ENCODE assay signal across 13 cellular contexts in the genomic region with DNA sequence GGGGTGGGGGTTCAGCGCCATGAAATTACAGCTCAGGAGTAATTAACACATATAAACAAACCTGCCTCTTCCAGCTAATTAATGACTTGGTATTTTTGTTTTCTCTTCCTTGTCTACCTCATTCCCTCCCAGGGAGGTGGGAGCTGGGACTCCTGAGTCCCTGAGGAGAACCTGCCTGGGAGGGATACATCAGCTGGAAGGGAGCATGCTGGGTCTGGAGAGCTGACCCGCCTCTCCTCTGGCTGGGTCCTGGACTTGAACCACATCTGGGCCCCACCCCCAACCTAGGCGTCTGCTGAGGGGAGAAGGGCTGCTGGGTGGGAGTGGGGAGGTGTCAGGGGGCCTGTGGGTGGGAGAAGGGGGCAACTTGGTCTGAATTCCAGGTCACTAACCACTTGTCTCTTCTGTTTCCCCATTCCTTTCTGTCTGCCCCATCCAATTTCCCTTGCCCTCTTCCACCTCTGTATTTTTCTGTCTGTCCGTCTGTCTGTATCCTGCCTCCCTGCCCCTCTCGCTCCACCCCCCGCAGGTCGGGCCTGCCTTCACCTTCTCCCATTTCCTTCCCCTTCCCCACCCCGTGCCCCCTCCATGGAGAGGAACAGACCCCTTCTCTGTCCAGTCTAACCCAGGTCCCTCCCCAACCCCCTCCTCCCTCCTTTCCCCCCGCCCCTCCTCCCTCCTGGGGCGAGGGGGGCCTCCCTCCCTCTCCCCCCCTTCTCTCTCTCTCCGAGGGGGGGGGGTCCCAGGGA. TPM values are rescaled to one million over a fixed set of nuclear protein-coding genes. Genes with fewer than 3 reads are reported as not detected.
DNase-seq lines count a peak whose midpoint lies in the region; ATAC-seq, FAIRE-seq and TF ChIP-seq lines count a peak whose summit lies in the region.
"Had no signal": no experiment of that assay in that cellular context is flagged by ENCODE, and none has a peak within 500 bp of the region (broad histone marks: within the 10 kb centered on the region; RNA-seq: fewer than 3 reads in every experiment).

A gene (plus strand): TSS at position 363 of the 749 bp plus-strand sequence. CDS start 411 bp downstream, outside the sequence.

- no peak for FAIRE-seq in kidney (lab: Jason Lieb, UNC)
- FAIRE-seq: endometrium had no signal

- no peak within 1 kb of the TSS for H3K9ac ChIP-seq in kidney (ENCODE audit: low read length in 2 of 2)

- peak within 1 kb of the TSS; percentile 54 for H3K27ac Mint-ChIP-seq in chondrocyte (ENCODE audit: unreplicated experiment)
- H3K27ac Mint-ChIP-seq in neural crest cell (ENCODE audit: unreplicated experiment), result peak within 1 kb of the TSS; percentile 67

- H3K36me3 Mint-ChIP-seq in chondrocyte (ENCODE audit: low read depth) (peaks cover 21% of the 10 kb centered on the region), neural crest cell (ENCODE audit: low read depth) (peaks cover 14% of the 10 kb centered on the region)

- H3K4me1 Mint-ChIP-seq in chondrocyte (ENCODE audit: low read depth), result peaks cover 24% of the 10 kb centered on the region
- H3K4me1 Mint-ChIP-seq in neural crest cell, result peaks cover 40% of the 10 kb centered on the region

- no peak for ATAC-seq in GM18505 (IDR thresholded peaks at IDR 0.05; ENCODE audit: unreplicated experiment)
- ATAC-seq: activated CD4-positive, CD25-positive, alpha-beta regulatory T cell treated with anti-CD3 and anti-CD28 coated beads, Interleukin-2, amount 50 U/mL, for 24 hours had no signal

- no peaks in the 10 kb centered on the region; the same call in 1 of the 2 replicates for H3K9me3 ChIP-seq in AG04450 (ENCODE audit: control insufficient read depth, insufficient read depth, low read length)
- no peaks in the 10 kb centered on the region for H3K9me3 ChIP-seq in HEK293 (ENCODE audit: control insufficient read depth, insufficient read depth, low read depth, low read length)
- no peaks in the 10 kb centered on the region for H3K9me3 ChIP-seq in kidney (ENCODE audit: control insufficient read depth in 1 of 2, low read length in 2 of 2)
- no peaks in the 10 kb centered on the region for H3K9me3 ChIP-seq in prostate gland
- H3K9me3 ChIP-seq: SJSA1 had no signal

- H3K27me3 Mint-ChIP-seq in chondrocyte (ENCODE audit: low read depth) (no peaks in the 10 kb centered on the region), neural crest cell (ENCODE audit: low read depth) (no peaks in the 10 kb centered on the region)

- TF ChIP-seq POLR2A in GM18505 (IDR thresholded peaks at IDR 0.05; ENCODE audit: borderline replicate concordance, extremely low read depth, insufficient read depth, insufficient read length), result no peak
- TF ChIP-seq POLR2A in prostate gland (IDR thresholded peaks at IDR 0.05), result no peak

- H3K9me3 Mint-ChIP-seq in chondrocyte (ENCODE audit: low read depth) (no peaks in the 10 kb centered on the region), neural crest cell (no peaks in the 10 kb centered on the region)

- H3K4me3 ChIP-seq in AG04450 (ENCODE audit: low read depth, low read length) (peak within 1 kb of the TSS; percentile 86), HEK293 (ENCODE audit: low read depth, low read length) (no peak within 1 kb of the TSS), kidney (ENCODE audit: low read length in 2 of 2) (no peak within 1 kb of the TSS), prostate gland (no peak within 1 kb of the TSS)
- H3K4me3 ChIP-seq: SJSA1 had no signal

- WGBS in prostate gland, result 62% methylated on average over 11 of the region's 11 CpGs

- H3K4me3 Mint-ChIP-seq in chondrocyte (ENCODE audit: unreplicated experiment) (no peak within 1 kb of the TSS), neural crest cell (peak within 1 kb of the TSS; percentile 74)

- POLR2A ChIA-PET in AG04450 (lab: Yijun Ruan, JAX) (no interaction called here), HEK293 (lab: Yijun Ruan, JAX) (interaction anchor here (0.5 to 1.7 kb wide), 3 partner anchors 13 to 267 kb away, joined by 4 to 5 read pairs (median 4); a partner anchor contains a TSS)

- no peaks in the 10 kb centered on the region for H3K27me3 ChIP-seq in AG04450 (ENCODE audit: control insufficient read depth, insufficient read depth, low read length)
- no peaks in the 10 kb centered on the region for H3K27me3 ChIP-seq in prostate gland (replicated peaks; ENCODE audit: insufficient read depth)
- H3K27me3 ChIP-seq: SJSA1 had no signal

- H3K4me1 ChIP-seq in HEK293 (ENCODE audit: control insufficient read depth, insufficient read depth, low read length), result peaks cover 8% of the 10 kb centered on the region
- peaks cover 5 to 6% of the 10 kb centered on the region in 2 donors for H3K4me1 ChIP-seq in kidney (ENCODE audit: control insufficient read depth in 1 of 2, insufficient read depth in 1 of 2, low read depth in 1 of 2, low read length in 2 of 2)
- no peaks in the 10 kb centered on the region for H3K4me1 ChIP-seq in prostate gland (replicated peaks)

- CTCF ChIA-PET in AG04450 (lab: Charles Lee) (interaction anchor here (1.7 kb wide), 1 partner anchor 153 kb away, joined by 7 read pairs; a partner anchor contains a TSS), HEK293 (lab: Yijun Ruan, JAX) (interaction anchor here (0.5 to 1.4 kb wide), 5 partner anchors 9 to 103 kb away, joined by 3 to 7 read pairs (median 3); no protein-coding TSS in a partner anchor)

- TF ChIP-seq CTCF in AG04450 (IDR thresholded peaks at IDR 0.05; ENCODE audit: low read depth, low read length) (no peak), HEK293 (tag by site-specific recombination; IDR thresholded peaks at IDR 0.05) (no peak), chondrocyte (IDR thresholded peaks at IDR 0.05) (no peak), neural crest cell (conservative IDR thresholded peaks at IDR 0.05) (no peak), kidney (IDR thresholded peaks at IDR 0.05; ENCODE audit: borderline replicate concordance, extremely low read depth, insufficient read depth) (no peak), prostate gland (IDR thresholded peaks at IDR 0.05) (no peak)

- DNase-seq in AG04450 (ENCODE audit: low read depth, low spot score), result no peak
- no peak for DNase-seq in chondrocyte (ENCODE audit: low spot score)
- DNase-seq in neural crest cell (ENCODE audit: low read depth, low spot score), result no peak
- no peak for DNase-seq in amygdala (lab: John Stamatoyannopoulos, UW)
- no peak for DNase-seq in kidney
- no peak for DNase-seq in prostate gland (ENCODE audit: low spot score)
- DNase-seq: MV-4-11, NCI-H524 treated with DMSO at 0.1 percent for 48 hours had no signal

- intact Hi-C loops in kidney (cut with DNase I) (no loop called here), prostate gland (cut with DNase I) (no loop called here)

- H3K27ac ChIP-seq in AG04450 (ENCODE audit: low read depth, low read length) (no peak within 1 kb of the TSS), HEK293 (ENCODE audit: extremely low read depth, low read depth, low read length) (no peak within 1 kb of the TSS), kidney (ENCODE audit: low read depth in 2 of 2, low read length in 2 of 2) (no peak within 1 kb of the TSS), prostate gland (no peak within 1 kb of the TSS)
- H3K27ac ChIP-seq: SJSA1 had no signal

- H3K36me3 ChIP-seq in HEK293 (ENCODE audit: control insufficient read depth in 2 of 2, insufficient read depth in 1 of 2, low read length in 2 of 2) (peaks cover 3 to 27% of the 10 kb centered on the region in 2 experiments), kidney (ENCODE audit: control insufficient read depth in 1 of 2, insufficient read depth in 2 of 2, low read length in 2 of 2) (no peaks in the 10 kb centered on the region), prostate gland (no peaks in the 10 kb centered on the region)
- H3K36me3 ChIP-seq: SJSA1 had no signal

TF ChIP-seq in HEK293, 187 proteins besides CTCF, POLR2A, EP300 and RAD21 (continues in another document):
- no peak for TF ChIP-seq ZSCAN23 (tag by site-specific recombination; IDR thresholded peaks at IDR 0.05)
- TF ChIP-seq SALL2 (tag by site-specific recombination; IDR thresholded peaks at IDR 0.05; ENCODE audit: borderline replicate concordance), result no peak
- TF ChIP-seq, protein P1, sequence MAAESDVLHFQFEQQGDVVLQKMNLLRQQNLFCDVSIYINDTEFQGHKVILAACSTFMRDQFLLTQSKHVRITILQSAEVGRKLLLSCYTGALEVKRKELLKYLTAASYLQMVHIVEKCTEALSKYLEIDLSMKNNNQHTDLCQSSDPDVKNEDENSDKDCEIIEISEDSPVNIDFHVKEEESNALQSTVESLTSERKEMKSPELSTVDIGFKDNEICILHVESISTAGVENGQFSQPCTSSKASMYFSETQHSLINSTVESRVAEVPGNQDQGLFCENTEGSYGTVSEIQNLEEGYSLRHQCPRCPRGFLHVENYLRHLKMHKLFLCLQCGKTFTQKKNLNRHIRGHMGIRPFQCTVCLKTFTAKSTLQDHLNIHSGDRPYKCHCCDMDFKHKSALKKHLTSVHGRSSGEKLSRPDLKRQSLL (tag by site-specific recombination; IDR thresholded peaks at IDR 0.05), result no peak
- no peak for TF ChIP-seq ZNF366 (tag by site-specific recombination; conservative IDR thresholded peaks at IDR 0.05)
- TF ChIP-seq, protein P2, sequence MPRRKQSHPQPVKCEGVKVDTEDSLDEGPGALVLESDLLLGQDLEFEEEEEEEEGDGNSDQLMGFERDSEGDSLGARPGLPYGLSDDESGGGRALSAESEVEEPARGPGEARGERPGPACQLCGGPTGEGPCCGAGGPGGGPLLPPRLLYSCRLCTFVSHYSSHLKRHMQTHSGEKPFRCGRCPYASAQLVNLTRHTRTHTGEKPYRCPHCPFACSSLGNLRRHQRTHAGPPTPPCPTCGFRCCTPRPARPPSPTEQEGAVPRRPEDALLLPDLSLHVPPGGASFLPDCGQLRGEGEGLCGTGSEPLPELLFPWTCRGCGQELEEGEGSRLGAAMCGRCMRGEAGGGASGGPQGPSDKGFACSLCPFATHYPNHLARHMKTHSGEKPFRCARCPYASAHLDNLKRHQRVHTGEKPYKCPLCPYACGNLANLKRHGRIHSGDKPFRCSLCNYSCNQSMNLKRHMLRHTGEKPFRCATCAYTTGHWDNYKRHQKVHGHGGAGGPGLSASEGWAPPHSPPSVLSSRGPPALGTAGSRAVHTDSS (tag by site-specific recombination; IDR thresholded peaks at IDR 0.05), result no peak
- no peak for TF ChIP-seq ZNF292 (tag by site-specific recombination; IDR thresholded peaks at IDR 0.05; ENCODE audit: borderline replicate concordance, low read depth)
- TF ChIP-seq ZNF274 (IDR thresholded peaks at IDR 0.05; ENCODE audit: low read length), result no peak
- TF ChIP-seq ZNF274 (tag by site-specific recombination; IDR thresholded peaks at IDR 0.05; ENCODE audit: borderline replicate concordance), result no peak
- TF ChIP-seq SETDB1 (IDR thresholded peaks at IDR 0.05; ENCODE audit: insufficient read length, low read length), result no peak
- TF ChIP-seq ZNF416 (tag by site-specific recombination; IDR thresholded peaks at IDR 0.05), result no peak
- no peak for TF ChIP-seq RBAK (tag by site-specific recombination; IDR thresholded peaks at IDR 0.05)

RNA-seq across cellular contexts. Expression of the gene that starts here (rescaled TPM):
- polyA plus RNA-seq in AG04450 (2011; rRNA removed), result 8.9 and 12.4 TPM in 2 replicates
- polyA minus RNA-seq in AG04450 (2011; rRNA and poly(A)+ RNA removed), result 8.6 and 11.3 TPM in 2 replicates
- 45.2 to 49.8 TPM (median 46.7 TPM) in 3 replicates for total RNA-seq in chondrocyte
- total RNA-seq in neural crest cell, result 104 and 106 TPM in 2 replicates
- 23.4 TPM for total RNA-seq in kidney
- polyA plus RNA-seq in kidney (ENCODE audit: insufficient read depth, low read depth, low replicate concordance), result 7.3 TPM
- total RNA-seq in prostate gland, result 10 to 100 TPM in 1 of 2 donors, 1 to 10 TPM in 1; 8.6 to 16.2 TPM
